Comparison of ENCODE assay signal across 8 cellular contexts in the genomic region with DNA sequence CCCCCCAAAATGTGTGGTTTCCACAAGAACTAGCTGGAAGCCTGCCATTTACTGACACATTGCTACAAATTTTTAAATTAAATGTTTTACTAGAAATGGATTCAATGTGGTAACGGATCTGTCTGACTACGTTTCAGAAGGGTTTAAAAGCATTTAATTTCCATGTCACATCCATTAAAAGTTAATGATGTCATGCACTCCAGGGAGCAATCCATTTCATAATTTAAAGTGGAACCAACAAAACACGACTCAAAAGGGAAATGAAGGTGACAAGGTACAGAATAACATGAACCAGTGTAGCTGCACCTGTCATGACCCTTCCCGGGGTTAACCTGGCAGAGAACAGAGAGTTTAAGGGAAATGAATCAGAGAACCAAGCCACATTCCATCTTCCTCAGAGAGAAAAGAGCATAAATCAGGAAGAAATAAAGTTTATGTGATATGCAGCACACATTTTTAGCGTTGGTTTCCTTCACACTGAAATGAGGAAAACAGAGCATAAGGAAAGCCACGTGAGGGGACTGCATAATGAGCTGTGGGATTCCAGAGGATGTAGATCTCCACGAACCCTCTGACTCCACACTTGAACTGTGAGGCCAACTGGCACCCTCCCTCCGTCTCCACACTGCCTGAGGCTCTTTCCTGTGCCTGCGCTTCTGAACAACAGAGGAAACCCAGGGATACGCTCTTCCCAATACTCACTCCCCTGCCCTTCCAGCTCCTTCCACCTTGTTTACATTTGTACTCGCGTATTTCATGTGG.
DNase-seq lines count a peak whose midpoint lies in the region; ATAC-seq and TF ChIP-seq lines count a peak whose summit lies in the region.

No MANE protein-coding gene starts in this region.

- H3K27me3 ChIP-seq in left ventricle myocardium inferior (ENCODE audit: low read depth), result peaks cover 8% of the 10 kb centered on the region

- ATAC-seq in sciatic nerve (peak; percentile 76), GM19395 (IDR thresholded peaks at IDR 0.05; ENCODE audit: unreplicated experiment) (no peak)

- peak; percentile 49 for DNase-seq in HEK293T (ENCODE audit: extremely low spot score)
- peak; percentile 52 to 69 for DNase-seq in SHP77 (lab: John Stamatoyannopoulos, UW)
- peak; percentile 30 for DNase-seq in left ventricle myocardium inferior
- DNase-seq in sciatic nerve (ENCODE audit: low spot score), result peak; percentile 59
- DNase-seq in RKO (ENCODE audit: low spot score), result no peak
- no peak for DNase-seq in MV-4-11 (lab: John Stamatoyannopoulos, UW)
- no peak for DNase-seq in activated CD4-positive, alpha-beta T cell treated with anti-CD3 and anti-CD28 coated beads for 4 hours

- H3K9me3 ChIP-seq in left ventricle myocardium inferior (replicated peaks), result peaks cover 28% of the 10 kb centered on the region

- intact Hi-C loops in left ventricle myocardium inferior (cut with micrococcal nuclease) (no loop called here), sciatic nerve (cut with DNase I) (no loop called here)

- CTCF ChIA-PET in HEK293T (lab: Yijun Ruan, JAX), result no interaction called here

- peak overlapping the region; percentile 41 for H3K4me3 ChIP-seq in left ventricle myocardium inferior

- TF ChIP-seq CTCF in left ventricle myocardium inferior (IDR thresholded peaks at IDR 0.05; ENCODE audit: borderline replicate concordance), result no peak

- H3K4me1 ChIP-seq in left ventricle myocardium inferior, result no peaks in the 10 kb centered on the region

- H3K27ac ChIP-seq in left ventricle myocardium inferior (replicated peaks), result no peak overlapping the region

- POLR2A ChIA-PET in HEK293T (lab: Yijun Ruan, JAX), result interaction anchor here (1.4 kb wide), 1 partner anchor 622 kb away, joined by 4 read pairs; the partner anchor contains the start of gene BCLAF1

- H3K36me3 ChIP-seq in left ventricle myocardium inferior, result no peaks in the 10 kb centered on the region

TF ChIP-seq in HEK293T, 16 proteins besides CTCF, POLR2A, EP300 and RAD21:
- 0 out of 2 replicates have a peak, but pooled peaks have one; percentile 12 for TF ChIP-seq PKNOX1 (IDR thresholded peaks at IDR 0.05)
- no peak for TF ChIP-seq NFRKB (IDR thresholded peaks at IDR 0.05)
- no peak for TF ChIP-seq HDGF (IDR thresholded peaks at IDR 0.05; ENCODE audit: borderline replicate concordance)
TF ChIP-seq in HEK293T: peak in this region for 1.

Comparison
In these comparisons a context has a peak if more than half of its experiments do, and no peak if none do; other contexts are left out.
1. DNase-seq: peak in HEK293T (single experiment), SHP77 (2 of 2), left ventricle myocardium inferior (single experiment) and sciatic nerve (single experiment); none in RKO (single experiment), MV-4-11 (single experiment) and activated CD4-positive, alpha-beta T cell treated with anti-CD3 and anti-CD28 coated beads for 4 hours (0 of 2).